Comparison of ENCODE assay signal across 21 cellular contexts in the genomic region with DNA sequence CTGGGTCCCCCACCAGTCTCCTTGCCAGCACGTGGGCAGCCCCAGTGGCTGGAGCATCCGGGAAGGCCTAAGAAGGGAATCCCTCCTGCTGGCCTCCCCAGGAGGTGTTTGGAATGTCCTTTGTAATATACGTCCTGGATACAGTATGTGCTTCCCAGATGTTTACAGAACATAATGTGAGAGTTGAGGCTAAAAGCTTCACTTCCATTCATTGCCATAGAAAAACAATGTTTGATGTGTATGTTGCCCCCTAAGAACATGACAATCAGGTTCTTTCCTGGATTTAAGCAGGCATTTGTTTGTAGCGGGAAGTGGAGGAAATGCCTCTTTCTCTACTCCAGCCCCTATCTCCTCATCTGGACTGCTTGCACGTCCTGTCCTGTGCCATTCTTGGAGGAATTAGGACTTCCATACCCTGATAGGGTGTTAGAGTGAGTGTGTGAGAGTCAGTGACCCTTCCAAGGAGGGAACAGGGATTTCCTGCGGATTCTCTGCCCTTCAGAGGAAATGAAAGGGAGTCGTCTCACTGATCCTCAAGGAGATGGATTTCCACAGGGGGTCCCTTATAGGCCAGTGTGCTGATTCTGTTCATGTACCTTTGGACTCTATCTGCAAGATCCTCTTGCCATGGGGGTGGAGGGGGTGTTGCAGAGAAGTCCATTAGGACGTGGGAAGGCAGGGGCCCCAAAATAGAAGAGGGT. TPM values are rescaled to one million over a fixed set of nuclear protein-coding genes. Genes with fewer than 3 reads are reported as not detected.
DNase-seq lines count a peak whose midpoint lies in the region; ATAC-seq and TF ChIP-seq lines count a peak whose summit lies in the region.
"Had no signal": no experiment of that assay in that cellular context is flagged by ENCODE, and none has a peak within 500 bp of the region (broad histone marks: within the 10 kb centered on the region; RNA-seq: fewer than 3 reads in every experiment).

No MANE protein-coding gene starts in this region.

- no peaks in the 10 kb centered on the region for H3K79me1 ChIP-seq in neuronal stem cell (ENCODE audit: low read depth, low read length)

- H3K9ac ChIP-seq in neuronal stem cell (ENCODE audit: low read depth, low read length, poor library complexity), result no peak overlapping the region

- H3K18ac ChIP-seq in neuronal stem cell (ENCODE audit: low read length), result no peak overlapping the region

- peak overlapping the region; percentile 6 for H3K23ac ChIP-seq in neuronal stem cell (ENCODE audit: low read depth, low read length, poor library complexity)

- H3K4ac ChIP-seq in neuronal stem cell (ENCODE audit: low read length), result no peak overlapping the region

- H3K4me3 Mint-ChIP-seq in WTC11, result peak overlapping the region; percentile 62

- H3K4me3 ChIP-seq in H7 (ENCODE audit: insufficient read depth, low read depth, low read length) (peak overlapping the region; percentile 24; the same call in 1 of the 2 replicates), hepatocyte (no peak overlapping the region), neuronal stem cell (ENCODE audit: low read length in 2 of 2) (no peak overlapping the region)

- H3K27ac Mint-ChIP-seq in WTC11, result no peak overlapping the region

- intact Hi-C loops in posterior cingulate gyrus (cut with DNase I), result no loop called here

- TF ChIP-seq CTCF in WTC11 (IDR thresholded peaks at IDR 0.05) (no peak), hepatocyte (IDR thresholded peaks at IDR 0.05; ENCODE audit: poor library complexity) (no peak)

- H4K91ac ChIP-seq in neuronal stem cell (ENCODE audit: low read depth, low read length, poor library complexity), result no peak overlapping the region

- no peak overlapping the region for H2BK15ac ChIP-seq in neuronal stem cell (ENCODE audit: low read length)

- H3K9me2 ChIP-seq in hepatocyte (replicated peaks; ENCODE audit: insufficient read depth), result no peaks in the 10 kb centered on the region

- H3K36me3 Mint-ChIP-seq in WTC11, result no peaks in the 10 kb centered on the region

- peaks cover 57% of the 10 kb centered on the region for H3K27me3 Mint-ChIP-seq in WTC11 (ENCODE audit: low read depth)

- no peak overlapping the region for H4K8ac ChIP-seq in neuronal stem cell (ENCODE audit: low read depth, low read length)

- no peak overlapping the region for H2BK12ac ChIP-seq in neuronal stem cell (ENCODE audit: low read length)

- H3K4me1 ChIP-seq in hepatocyte (ENCODE audit: insufficient read depth) (peaks cover 17% of the 10 kb centered on the region), neuronal stem cell (ENCODE audit: control insufficient read depth in 2 of 2, insufficient read depth in 1 of 2, low read depth in 1 of 2, low read length in 2 of 2) (peaks cover 3 to 6% of the 10 kb centered on the region in 2 donors)

- H3K9me3 Mint-ChIP-seq in WTC11, result no peaks in the 10 kb centered on the region

- H2AFZ ChIP-seq in hepatocyte, result no peak overlapping the region
- H2AFZ ChIP-seq in neuronal stem cell (ENCODE audit: low read length), result peak overlapping the region; percentile 87

- H2BK120ac ChIP-seq in neuronal stem cell (ENCODE audit: low read depth, low read length), result no peak overlapping the region

- ATAC-seq in WTC11 (no peak), HG03196 (IDR thresholded peaks at IDR 0.05; ENCODE audit: unreplicated experiment) (no peak), GM21447 (IDR thresholded peaks at IDR 0.05; ENCODE audit: unreplicated experiment) (no peak)

- H3K9me3 ChIP-seq in hepatocyte (ENCODE audit: low read depth) (no peaks in the 10 kb centered on the region), neuronal stem cell (replicated peaks in 1 of 2; ENCODE audit: control insufficient read depth in 2 of 2, insufficient read depth in 1 of 2, low read depth in 1 of 2, low read length in 2 of 2) (peaks cover 0 to 2% of the 10 kb centered on the region in 2 donors)
- H3K9me3 ChIP-seq: ovary, uterus had no signal

- H3K27me3 ChIP-seq in H7 (ENCODE audit: control insufficient read depth, insufficient read depth, low read length) (peaks cover 40% of the 10 kb centered on the region), hepatocyte (peaks cover 39% of the 10 kb centered on the region), neuronal stem cell (ENCODE audit: control insufficient read depth in 3 of 3, insufficient read depth in 3 of 3, low read depth in 1 of 3, low read length in 3 of 3) (peaks cover 0 to 87% (median 33%) of the 10 kb centered on the region in 3 experiments)
- H3K27me3 ChIP-seq: ovary, uterus had no signal

- H3K14ac ChIP-seq in neuronal stem cell (ENCODE audit: low read length), result no peak overlapping the region

- no peaks in the 10 kb centered on the region for H4K20me1 ChIP-seq in hepatocyte (ENCODE audit: insufficient read depth, poor library complexity, severe bottlenecking)

- no peaks in the 10 kb centered on the region for H3K79me2 ChIP-seq in hepatocyte

- WGBS in hepatocyte (ENCODE audit: low lambda C conversion rate, missing lambda C conversion rate), result 55% methylated on average over 8 of the region's 8 CpGs
- WGBS in neuronal stem cell (ENCODE audit: extremely low coverage in 2 of 2, insufficient read length in 2 of 2, insufficient replicate concordance in 1 of 2), 2 donors, result no CpG with 5 or more reads among the region's 8 CpGs

- peaks cover 16% of the 10 kb centered on the region for H3K4me1 Mint-ChIP-seq in WTC11

- no peak overlapping the region for H2BK5ac ChIP-seq in neuronal stem cell (ENCODE audit: low read length)

- H3K27ac ChIP-seq in hepatocyte, result no peak overlapping the region
- no peak overlapping the region for H3K27ac ChIP-seq in neuronal stem cell (replicated peaks; ENCODE audit: low read length)
- H3K27ac ChIP-seq: ovary, uterus had no signal

- H3K36me3 ChIP-seq in H7 (replicated peaks; ENCODE audit: control insufficient read depth, insufficient read depth, low read length) (no peaks in the 10 kb centered on the region), hepatocyte (replicated peaks; ENCODE audit: insufficient read depth, low read depth) (no peaks in the 10 kb centered on the region), neuronal stem cell (replicated peaks in 1 of 2; ENCODE audit: control insufficient read depth in 2 of 2, insufficient read depth in 2 of 2, low read length in 2 of 2) (no peaks in the 10 kb centered on the region)
- H3K36me3 ChIP-seq: ovary, uterus had no signal

- DNase-seq in H7 (no peak), WTC11 (ENCODE audit: low spot score) (no peak), hepatocyte (ENCODE audit: low spot score) (no peak), neuronal stem cell (ENCODE audit: low spot score) (no peak), mucosa of gallbladder (ENCODE audit: low spot score) (no peak), posterior cingulate gyrus (no peak)
- DNase-seq: activated CD4-positive, alpha-beta T cell treated with anti-CD3 and anti-CD28 coated beads for 48 hours; activated naive CD4-positive, alpha-beta T cell; AML-193; EL; left colon; NCI-H774; ovary; stimulated activated CD4-positive, alpha-beta T cell treated with anti-CD3 and anti-CD28 coated beads, Interleukin-4, amount 100 ng/mL, for 1 hour; T-helper 9 cell; uterus had no signal

- POLR2A ChIA-PET in WTC11 (lab: Charles Lee), result interaction anchor here (1.0 kb wide), 1 partner anchor 1291 kb away, joined by 3 read pairs; no protein-coding TSS in a partner anchor

- H3K4me2 ChIP-seq in hepatocyte (peak overlapping the region; percentile 80), neuronal stem cell (ENCODE audit: insufficient read depth, low read length, poor library complexity, severe bottlenecking) (no peak overlapping the region)

- CTCF ChIA-PET in WTC11 (lab: Charles Lee), result interaction anchor here (1.0 to 2.5 kb wide), 7 partner anchors 18 to 458 kb away, joined by 4 to 13 read pairs (median 9); a partner anchor contains a TSS

- H2AK5ac ChIP-seq in neuronal stem cell (ENCODE audit: low read depth, low read length), result no peak overlapping the region

TF ChIP-seq in WTC11, 78 proteins besides CTCF, POLR2A, EP300 and RAD21:
- peak; percentile 80 for TF ChIP-seq ZNF423 (CRISPR knock-in tag; IDR thresholded peaks at IDR 0.05)
- TF ChIP-seq, protein P1, sequence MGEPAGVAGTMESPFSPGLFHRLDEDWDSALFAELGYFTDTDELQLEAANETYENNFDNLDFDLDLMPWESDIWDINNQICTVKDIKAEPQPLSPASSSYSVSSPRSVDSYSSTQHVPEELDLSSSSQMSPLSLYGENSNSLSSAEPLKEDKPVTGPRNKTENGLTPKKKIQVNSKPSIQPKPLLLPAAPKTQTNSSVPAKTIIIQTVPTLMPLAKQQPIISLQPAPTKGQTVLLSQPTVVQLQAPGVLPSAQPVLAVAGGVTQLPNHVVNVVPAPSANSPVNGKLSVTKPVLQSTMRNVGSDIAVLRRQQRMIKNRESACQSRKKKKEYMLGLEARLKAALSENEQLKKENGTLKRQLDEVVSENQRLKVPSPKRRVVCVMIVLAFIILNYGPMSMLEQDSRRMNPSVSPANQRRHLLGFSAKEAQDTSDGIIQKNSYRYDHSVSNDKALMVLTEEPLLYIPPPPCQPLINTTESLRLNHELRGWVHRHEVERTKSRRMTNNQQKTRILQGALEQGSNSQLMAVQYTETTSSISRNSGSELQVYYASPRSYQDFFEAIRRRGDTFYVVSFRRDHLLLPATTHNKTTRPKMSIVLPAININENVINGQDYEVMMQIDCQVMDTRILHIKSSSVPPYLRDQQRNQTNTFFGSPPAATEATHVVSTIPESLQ (CRISPR knock-in tag; IDR thresholded peaks at IDR 0.05), result no peak
TF ChIP-seq in WTC11: peak in this region for 1.

RNA-seq across cellular contexts. Expression of a gene that starts 1.2 kb away (rescaled TPM):
- total RNA-seq in H7 (2014; rRNA removed; shearing (Covaris generic)), result not detected in 2 replicates
- total RNA-seq in WTC11 (2021), result 0.18 to 0.37 TPM in 2 of 3 replicates, not detected in the other
- total RNA-seq in hepatocyte, result 20.0 and 20.4 TPM in 2 replicates
- polyA plus RNA-seq in hepatocyte, result 19.6 and 26.3 TPM in 2 replicates
- not detected for polyA plus RNA-seq in neuronal stem cell (2013, experiment 1 of 2)
- not detected for polyA plus RNA-seq in neuronal stem cell (2013, experiment 2 of 2)
- total RNA-seq in mucosa of gallbladder, result 0.20 TPM
- total RNA-seq: HT-29, left colon, skeletal muscle tissue had no signal

RNA-seq across cellular contexts. Expression of a gene that starts 16.6 kb away (rescaled TPM):
- not detected in 2 replicates for total RNA-seq in H7 (2014; rRNA removed; shearing (Covaris generic))
- total RNA-seq in WTC11 (2021) (not detected in 3 replicates), hepatocyte (not detected in 2 replicates), mucosa of gallbladder (not detected)
- not detected in 2 replicates for polyA plus RNA-seq in hepatocyte
- 0.01 TPM for polyA plus RNA-seq in neuronal stem cell (2013, experiment 1 of 2)
- polyA plus RNA-seq in neuronal stem cell (2013, experiment 2 of 2), result not detected
- total RNA-seq: chondrocyte, HT-29, left colon, ovary, skeletal muscle tissue had no signal

RNA-seq across cellular contexts. Expression of a gene that starts 31.6 kb away (rescaled TPM):
- 2.7 and 5.6 TPM in 2 replicates for total RNA-seq in H7 (2014; rRNA removed; shearing (Covaris generic))
- total RNA-seq in WTC11 (2021), result 2.9 to 4.9 TPM (median 4.3 TPM) in 3 replicates
- total RNA-seq in hepatocyte, result 573 and 632 TPM in 2 replicates
- polyA plus RNA-seq in hepatocyte, result 268 and 355 TPM in 2 replicates
- polyA plus RNA-seq in neuronal stem cell (2013, experiment 1 of 2), result 149 TPM
- 151 TPM for polyA plus RNA-seq in neuronal stem cell (2013, experiment 2 of 2)
- 67.4 TPM for total RNA-seq in mucosa of gallbladder
- total RNA-seq: HT-29 had no signal

Comparison
In these comparisons a context has a peak if more than half of its experiments do, and no peak if none do; other contexts are left out.
1. RNA of a gene that starts 1.2 kb away (total RNA-seq): 20.0 to 20.4 TPM in hepatocyte; 0.18 to 0.37 TPM in WTC11, 0.20 TPM in mucosa of gallbladder (single experiment) and not detected in H7; every median in the first group is over 10 times any median in the second.
2. RNA of a gene that starts 31.6 kb away (total RNA-seq): 573 to 632 TPM in hepatocyte and 67.4 TPM in mucosa of gallbladder (single experiment); 2.9 to 4.9 TPM in WTC11 and 2.7 to 5.6 TPM in H7; every median in the first group is over 10 times any median in the second.